In genomic region chr14:105045710-105046326, GRCh38 we compare ENCODE assay signal across 9 cellular contexts. TPM values are rescaled to one million over a fixed set of nuclear protein-coding genes. Genes with fewer than 3 reads are reported as not detected.
DNase-seq lines count a peak whose midpoint lies in the region; ATAC-seq, FAIRE-seq and TF ChIP-seq lines count a peak whose summit lies in the region.
"Had no signal": no experiment of that assay in that cellular context is flagged by ENCODE, and none has a peak within 500 bp of the region (broad histone marks: within the 10 kb centered on the region; RNA-seq: fewer than 3 reads in every experiment).

No MANE protein-coding gene starts in this region.

- DNase-seq in NCI-H1436 (lab: John Stamatoyannopoulos, UW) (peak; percentile 86), NCI-H1436 treated with DMSO at 0.1 percent for 48 hours (lab: John Stamatoyannopoulos, UW) (no peak), NCI-H446 (lab: John Stamatoyannopoulos, UW) (peak; percentile 71 to 94), breast epithelium (ENCODE audit: low spot score in 2 of 2) (peak; percentile 71 to 94), kidney (peak; percentile 94)
- peak; percentile 90 for DNase-seq in activated CD4-positive, CD25-positive, alpha-beta regulatory T cell treated with anti-CD3 and anti-CD28 coated beads, Interleukin-2, amount 50 U/mL, for 16 hours (ENCODE audit: low read depth, low spot score)
- peak; percentile 96 to 97 for DNase-seq in stimulated activated CD4-positive, alpha-beta T cell treated with anti-CD3 and anti-CD28 coated beads, Interleukin-2, amount 100 ng/mL, for 24 hours

- H3K9ac ChIP-seq in kidney (ENCODE audit: low read length in 2 of 2), result no peak overlapping the region

- peak overlapping the region in 1 of 3 donors; percentile 37 for H3K4me3 ChIP-seq in breast epithelium
- H3K4me3 ChIP-seq in kidney (ENCODE audit: low read length in 2 of 2), result no peak overlapping the region

- H3K9me3 ChIP-seq in breast epithelium (no peaks in the 10 kb centered on the region), kidney (ENCODE audit: control insufficient read depth in 1 of 2, low read length in 2 of 2) (no peaks in the 10 kb centered on the region)

- FAIRE-seq in kidney (lab: Jason Lieb, UNC), result no peak
- FAIRE-seq: A204.1 had no signal

- H3K4me1 ChIP-seq in breast epithelium, result no peaks in the 10 kb centered on the region
- H3K4me1 ChIP-seq in kidney (ENCODE audit: control insufficient read depth in 1 of 2, insufficient read depth in 1 of 2, low read depth in 1 of 2, low read length in 2 of 2), result peaks cover 0 to 11% of the 10 kb centered on the region in 2 donors

- H3K27ac ChIP-seq in breast epithelium (no peak overlapping the region), kidney (ENCODE audit: low read depth in 2 of 2, low read length in 2 of 2) (peak overlapping the region in 1 of 2 donors; percentile 7)

- peak; percentile 63 for ATAC-seq in HG03196 (IDR thresholded peaks at IDR 0.05; ENCODE audit: unreplicated experiment)

- H3K36me3 ChIP-seq in breast epithelium (no peaks in the 10 kb centered on the region), kidney (ENCODE audit: control insufficient read depth in 1 of 2, insufficient read depth in 2 of 2, low read length in 2 of 2) (no peaks in the 10 kb centered on the region)

- no peaks in the 10 kb centered on the region for H3K27me3 ChIP-seq in breast epithelium

- TF ChIP-seq POLR2A in breast epithelium (IDR thresholded peaks at IDR 0.05), result no peak

- intact Hi-C loops in breast epithelium (cut with DNase I; ENCODE audit: low total_unique reads), result no loop called here
- intact Hi-C loops in kidney (cut with DNase I), result loop anchor here (10.0 kb wide), 1 partner anchor 71 kb away; the partner anchor contains the start of gene AHNAK2

- peak; percentile 96 to 100 (median 97) for TF ChIP-seq CTCF in breast epithelium (IDR thresholded peaks at IDR 0.05)
- peak; percentile 99 for TF ChIP-seq CTCF in kidney (IDR thresholded peaks at IDR 0.05; ENCODE audit: borderline replicate concordance, extremely low read depth, insufficient read depth)

RNA-seq across cellular contexts. Expression of gene GPR132, which starts 19.4 kb away (rescaled TPM):
- 1 to 10 TPM; 1.3 to 2.9 (median 1.8) TPM for total RNA-seq in breast epithelium
- 4.2 TPM for total RNA-seq in kidney
- 0.17 TPM for polyA plus RNA-seq in kidney (ENCODE audit: insufficient read depth, low read depth, low replicate concordance)

RNA-seq across cellular contexts. Expression of gene CDCA4, which starts 24.9 kb away (rescaled TPM):
- total RNA-seq in breast epithelium, result 10 to 100 TPM in 2 of 3 donors, 1 to 10 TPM in 1; 5.1 to 10.4 (median 10.2) TPM
- total RNA-seq in kidney, result 6.3 TPM
- 4.1 TPM for polyA plus RNA-seq in kidney (ENCODE audit: insufficient read depth, low read depth, low replicate concordance)
